Comparison of ENCODE assay signal across 9 cellular contexts in genomic region chr6:18211338-18211737, GRCh38. TPM values are rescaled to one million over a fixed set of nuclear protein-coding genes. Genes with fewer than 3 reads are reported as not detected.
DNase-seq lines count a peak whose midpoint lies in the region; ATAC-seq, FAIRE-seq and TF ChIP-seq lines count a peak whose summit lies in the region.
"Had no signal": no experiment of that assay in that cellular context is flagged by ENCODE, and none has a peak within 500 bp of the region (broad histone marks: within the 10 kb centered on the region; RNA-seq: fewer than 3 reads in every experiment).

No MANE protein-coding gene starts in this region.

- POLR2A ChIA-PET in endothelial cell of umbilical vein (lab: Charles Lee): no interaction called here

- H3K27me3 Mint-ChIP-seq in immature natural killer cell (ENCODE audit: low read depth in 3 of 3): peaks cover 0 to 3% (median 3%) of the 10 kb centered on the region in 3 donors
- H3K27me3 Mint-ChIP-seq: central memory CD8-positive, alpha-beta T cell had no signal

- no peak overlapping the region for H3K4me3 ChIP-seq in endothelial cell of umbilical vein (replicated peaks in 1 of 3; ENCODE audit: insufficient read depth in 1 of 3, low read depth in 1 of 3, low read length in 3 of 3)
- no peak overlapping the region for H3K4me3 ChIP-seq in psoas muscle

- no peak for TF ChIP-seq POLR2A in endothelial cell of umbilical vein (IDR thresholded peaks at IDR 0.05; ENCODE audit: low read depth, low read length)

- BruUV-seq in endothelial cell of umbilical vein (replicated peaks; lab: Mats Ljungman, UMichigan): no TSS peak

- dilution Hi-C loops in endothelial cell of umbilical vein (cut with MboI; ENCODE audit: extremely low pct_ligation_motif_present, low sequenced_read_pairs): no loop called here

- H3K27me3 ChIP-seq in endothelial cell of umbilical vein (ENCODE audit: control insufficient read depth in 2 of 2, insufficient read depth in 2 of 2, low read length in 2 of 2): no peaks in the 10 kb centered on the region
- H3K27me3 ChIP-seq in psoas muscle (ENCODE audit: insufficient read depth in 3 of 3, low read length in 2 of 3): no peaks in the 10 kb centered on the region

- DNase-seq in endothelial cell of umbilical vein (ENCODE audit: low read depth, low spot score): no peak
- DNase-seq in immature natural killer cell: no peak
- no peak for DNase-seq in DMS79 (lab: John Stamatoyannopoulos, UW)
- no peak for DNase-seq in NCI-H524 (lab: John Stamatoyannopoulos, UW)
- no peak for DNase-seq in psoas muscle

- H3K9me3 Mint-ChIP-seq in immature natural killer cell: no peaks in the 10 kb centered on the region
- H3K9me3 Mint-ChIP-seq: central memory CD8-positive, alpha-beta T cell had no signal

- H3K9me3 ChIP-seq in endothelial cell of umbilical vein (replicated peaks; ENCODE audit: control insufficient read depth, insufficient read depth, low read length) (no peaks in the 10 kb centered on the region), psoas muscle (no peaks in the 10 kb centered on the region)

- H3K9me1 ChIP-seq in endothelial cell of umbilical vein (replicated peaks; ENCODE audit: control insufficient read depth, extremely low read depth, insufficient read depth, low read length): no peaks in the 10 kb centered on the region

- no peaks in the 10 kb centered on the region for H3K79me2 ChIP-seq in endothelial cell of umbilical vein (ENCODE audit: control insufficient read depth, insufficient read depth, low read length)

- H3K27ac ChIP-seq in endothelial cell of umbilical vein (ENCODE audit: insufficient read depth, low read depth, low read length) (no peak overlapping the region), psoas muscle (no peak overlapping the region)

- CTCF ChIA-PET in endothelial cell of umbilical vein (lab: Charles Lee): no interaction called here

- no peaks in the 10 kb centered on the region for H4K20me1 ChIP-seq in endothelial cell of umbilical vein (replicated peaks; ENCODE audit: control insufficient read depth, extremely low read depth, insufficient read depth, low read length)

- H3K36me3 Mint-ChIP-seq in immature natural killer cell: peaks cover 28 to 60% (median 54%) of the 10 kb centered on the region in 3 donors

- H3K4me1 ChIP-seq in endothelial cell of umbilical vein (ENCODE audit: control insufficient read depth, extremely low read depth, insufficient read depth, low read length) (no peaks in the 10 kb centered on the region), psoas muscle (no peaks in the 10 kb centered on the region)

- no peak overlapping the region for H3K9ac ChIP-seq in endothelial cell of umbilical vein (replicated peaks; ENCODE audit: extremely low read depth, insufficient read depth, low read length)

- H3K4me2 ChIP-seq in endothelial cell of umbilical vein (ENCODE audit: insufficient read depth, low read length): no peak overlapping the region

- H3K27ac Mint-ChIP-seq in immature natural killer cell: no peak overlapping the region

- H3K36me3 ChIP-seq in endothelial cell of umbilical vein (ENCODE audit: control insufficient read depth in 2 of 2, extremely low read depth in 1 of 2, insufficient read depth in 2 of 2, low read length in 2 of 2) (no peaks in the 10 kb centered on the region), psoas muscle (ENCODE audit: insufficient read depth in 1 of 2, low read depth in 1 of 2) (peaks cover 0 to 84% of the 10 kb centered on the region in 2 donors)

- H2AFZ ChIP-seq in endothelial cell of umbilical vein (ENCODE audit: low read depth, low read length): no peak overlapping the region

- intact Hi-C loops in endothelial cell of umbilical vein (cut with micrococcal nuclease): no loop called here
- intact Hi-C loops in psoas muscle (cut with DNase I): no loop called here

- 92% methylated on average over 6 of the region's 6 CpGs for WGBS in psoas muscle, 3 donors

- peak; percentile 18 for FAIRE-seq in endothelial cell of umbilical vein (lab: Jason Lieb, UNC)

- TF ChIP-seq CTCF in endothelial cell of umbilical vein (IDR thresholded peaks at IDR 0.05; ENCODE audit: extremely low read depth in 1 of 2, insufficient read depth in 1 of 2, low read depth in 1 of 2, low read length in 2 of 2): no peak
- TF ChIP-seq CTCF in psoas muscle (IDR thresholded peaks at IDR 0.05): no peak

- no peak overlapping the region for H3K4me3 Mint-ChIP-seq in immature natural killer cell
- H3K4me3 Mint-ChIP-seq: central memory CD8-positive, alpha-beta T cell had no signal

- peak; percentile 74 for ATAC-seq in GM18861 (IDR thresholded peaks at IDR 0.05; ENCODE audit: unreplicated experiment)
- peak; percentile 87 for ATAC-seq in GM21381 (IDR thresholded peaks at IDR 0.05; ENCODE audit: unreplicated experiment)
- peak; percentile 90 for ATAC-seq in HG03175 (IDR thresholded peaks at IDR 0.05; ENCODE audit: unreplicated experiment)
- no peak for ATAC-seq in psoas muscle

- no peaks in the 10 kb centered on the region for H3K4me1 Mint-ChIP-seq in immature natural killer cell

TF ChIP-seq in endothelial cell of umbilical vein, 7 proteins besides CTCF, POLR2A, EP300 and RAD21:
- TF ChIP-seq POLR2AphosphoS5 (IDR thresholded peaks at IDR 0.05; ENCODE audit: insufficient read depth, low read depth, low read length) (no peak), JUN (IDR thresholded peaks at IDR 0.05; ENCODE audit: borderline replicate concordance, insufficient read depth, insufficient read length, low read depth) (no peak), GATA2 (IDR thresholded peaks at IDR 0.05; ENCODE audit: insufficient read depth, insufficient read length, low read depth, low read length) (no peak), FOS (IDR thresholded peaks at IDR 0.05; ENCODE audit: borderline replicate concordance, insufficient read depth, low read length) (no peak), MAX (IDR thresholded peaks at IDR 0.05; ENCODE audit: insufficient read depth, insufficient read length) (no peak), MYC (IDR thresholded peaks at IDR 0.05; ENCODE audit: low read depth, low read length) (no peak), EZH2 (IDR thresholded peaks at IDR 0.05; ENCODE audit: borderline replicate concordance, low read depth, low read length, severe bottlenecking) (no peak)

RNA-seq across cellular contexts. Expression of gene DEK, which starts 53.0 kb away (rescaled TPM):
- 118 and 120 TPM in 2 replicates for total RNA-seq in endothelial cell of umbilical vein
- polyA plus RNA-seq in endothelial cell of umbilical vein: 14.5 and 19.0 TPM in 2 replicates
- 36.2 and 36.5 TPM in 2 replicates for polyA plus RNA-seq in endothelial cell of umbilical vein (2011; cell fraction: cytosol; rRNA removed)
- polyA plus RNA-seq in endothelial cell of umbilical vein (2011; cell fraction: nucleus; rRNA removed): 21.1 and 50.5 TPM in 2 replicates
- 39.3 and 78.1 TPM in 2 replicates for polyA plus RNA-seq in endothelial cell of umbilical vein (2012)
- 8.2 and 10.5 TPM in 2 replicates for polyA minus RNA-seq in endothelial cell of umbilical vein
- 109 TPM for polyA minus RNA-seq in endothelial cell of umbilical vein (2011; cell fraction: cytosol; rRNA and poly(A)+ RNA removed)
- polyA minus RNA-seq in endothelial cell of umbilical vein (2011; cell fraction: nucleus; rRNA and poly(A)+ RNA removed): 24.5 and 28.9 TPM in 2 replicates
- 10 to 100 TPM; 44.0 to 98.5 (median 87.7) TPM for polyA plus RNA-seq in immature natural killer cell
- total RNA-seq in psoas muscle: 10 to 100 TPM; 65.0 to 91.0 (median 69.2) TPM
- 10 to 100 TPM; 28.7 to 66.1 (median 44.3) TPM for polyA plus RNA-seq in psoas muscle

RNA-seq across cellular contexts. Expression of gene KDM1B, which starts 56.1 kb away (rescaled TPM):
- total RNA-seq in endothelial cell of umbilical vein: 9.6 and 10.8 TPM in 2 replicates
- 2.5 and 3.0 TPM in 2 replicates for polyA plus RNA-seq in endothelial cell of umbilical vein
- polyA plus RNA-seq in endothelial cell of umbilical vein (2011; cell fraction: cytosol; rRNA removed): 3.9 and 4.6 TPM in 2 replicates
- 5.0 and 5.2 TPM in 2 replicates for polyA plus RNA-seq in endothelial cell of umbilical vein (2011; cell fraction: nucleus; rRNA removed)
- polyA plus RNA-seq in endothelial cell of umbilical vein (2012): 7.8 and 9.0 TPM in 2 replicates
- polyA minus RNA-seq in endothelial cell of umbilical vein: 7.2 and 11.6 TPM in 2 replicates
- 6.8 TPM for polyA minus RNA-seq in endothelial cell of umbilical vein (2011; cell fraction: cytosol; rRNA and poly(A)+ RNA removed)
- polyA minus RNA-seq in endothelial cell of umbilical vein (2011; cell fraction: nucleus; rRNA and poly(A)+ RNA removed): 3.4 and 5.2 TPM in 2 replicates
- 1 to 10 TPM in 1 of 3 donors, under 1 TPM in 2; 0.05 to 1.3 (median 0.83) TPM for polyA plus RNA-seq in immature natural killer cell
- total RNA-seq in psoas muscle: 10 to 100 TPM; 18.1 to 27.3 (median 23.6) TPM
- 10 to 100 TPM in 2 of 3 donors, 1 to 10 TPM in 1; 7.7 to 33.4 (median 16.1) TPM for polyA plus RNA-seq in psoas muscle

RNA-seq across cellular contexts. Expression of gene TPMT, which starts 56.5 kb away (rescaled TPM):
- 10.9 and 11.1 TPM in 2 replicates for total RNA-seq in endothelial cell of umbilical vein
- 6.2 and 6.5 TPM in 2 replicates for polyA plus RNA-seq in endothelial cell of umbilical vein
- 8.4 TPM in 2 replicates for polyA plus RNA-seq in endothelial cell of umbilical vein (2011; cell fraction: cytosol; rRNA removed)
- polyA plus RNA-seq in endothelial cell of umbilical vein (2011; cell fraction: nucleus; rRNA removed): 3.5 and 4.3 TPM in 2 replicates
- 12.1 and 18.9 TPM in 2 replicates for polyA plus RNA-seq in endothelial cell of umbilical vein (2012)
- polyA minus RNA-seq in endothelial cell of umbilical vein: 4.5 and 4.8 TPM in 2 replicates
- 3.8 TPM for polyA minus RNA-seq in endothelial cell of umbilical vein (2011; cell fraction: cytosol; rRNA and poly(A)+ RNA removed)
- 0.87 and 1.8 TPM in 2 replicates for polyA minus RNA-seq in endothelial cell of umbilical vein (2011; cell fraction: nucleus; rRNA and poly(A)+ RNA removed)
- 10 to 100 TPM; 20.6 to 24.8 (median 24.0) TPM for polyA plus RNA-seq in immature natural killer cell
- 10 to 100 TPM in 1 of 4 donors, 1 to 10 TPM in 3; 7.9 to 10.3 (median 9.5) TPM for total RNA-seq in psoas muscle
- 10 to 100 TPM in 2 of 3 donors, 1 to 10 TPM in 1; 8.2 to 19.3 (median 16.6) TPM for polyA plus RNA-seq in psoas muscle

Comparison
In these comparisons a context has a peak if more than half of its experiments do, and no peak if none do; other contexts are left out.
1. ATAC-seq: peak in GM18861 (single experiment), GM21381 (single experiment) and HG03175 (single experiment); none in psoas muscle (0 of 4).